Comparison of ENCODE assay signal across 8 cellular contexts in the genomic region with DNA sequence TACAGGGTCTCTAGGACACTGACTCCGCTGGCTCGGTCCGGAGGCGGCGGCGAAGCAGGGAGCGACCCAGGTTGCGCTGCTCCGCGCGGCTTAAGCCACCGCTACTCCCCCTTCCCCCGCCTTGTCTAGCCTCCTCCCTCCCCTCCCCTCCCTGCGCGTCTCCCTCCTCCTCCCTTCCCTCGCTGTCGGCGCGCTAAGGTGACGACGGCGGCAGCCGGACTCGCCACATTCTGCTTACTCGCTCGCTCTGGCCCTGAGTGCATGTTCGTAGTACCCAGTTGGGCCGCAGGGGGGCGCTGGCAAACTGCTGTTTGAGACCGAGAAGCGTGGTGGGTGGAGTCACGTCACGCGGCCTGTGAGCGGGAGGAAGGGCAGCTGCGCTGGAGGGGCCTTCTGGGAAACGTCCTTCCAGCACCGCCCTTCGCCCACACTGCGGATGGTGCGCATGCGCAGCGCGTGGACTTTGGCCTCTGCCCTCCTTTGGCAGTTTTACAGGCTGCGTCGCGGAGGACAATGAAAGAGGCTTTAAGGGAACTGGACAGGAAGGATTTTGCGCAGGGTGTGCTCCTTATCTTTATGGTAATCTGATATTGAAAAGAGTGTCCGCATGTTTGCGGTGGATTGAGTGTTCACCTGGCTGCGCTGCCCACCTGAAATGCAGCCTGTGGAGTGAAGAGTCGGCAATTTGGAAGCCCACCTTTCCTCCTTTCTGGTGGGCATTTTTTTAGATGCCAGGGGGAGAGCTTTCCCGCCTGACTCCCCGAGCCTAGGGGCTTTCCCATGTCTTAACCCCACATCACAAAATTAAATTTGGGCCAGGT. TPM values are rescaled to one million over a fixed set of nuclear protein-coding genes. Genes with fewer than 3 reads are reported as not detected.
DNase-seq lines count a peak whose midpoint lies in the region; ATAC-seq and TF ChIP-seq lines count a peak whose summit lies in the region.

A gene with protein sequence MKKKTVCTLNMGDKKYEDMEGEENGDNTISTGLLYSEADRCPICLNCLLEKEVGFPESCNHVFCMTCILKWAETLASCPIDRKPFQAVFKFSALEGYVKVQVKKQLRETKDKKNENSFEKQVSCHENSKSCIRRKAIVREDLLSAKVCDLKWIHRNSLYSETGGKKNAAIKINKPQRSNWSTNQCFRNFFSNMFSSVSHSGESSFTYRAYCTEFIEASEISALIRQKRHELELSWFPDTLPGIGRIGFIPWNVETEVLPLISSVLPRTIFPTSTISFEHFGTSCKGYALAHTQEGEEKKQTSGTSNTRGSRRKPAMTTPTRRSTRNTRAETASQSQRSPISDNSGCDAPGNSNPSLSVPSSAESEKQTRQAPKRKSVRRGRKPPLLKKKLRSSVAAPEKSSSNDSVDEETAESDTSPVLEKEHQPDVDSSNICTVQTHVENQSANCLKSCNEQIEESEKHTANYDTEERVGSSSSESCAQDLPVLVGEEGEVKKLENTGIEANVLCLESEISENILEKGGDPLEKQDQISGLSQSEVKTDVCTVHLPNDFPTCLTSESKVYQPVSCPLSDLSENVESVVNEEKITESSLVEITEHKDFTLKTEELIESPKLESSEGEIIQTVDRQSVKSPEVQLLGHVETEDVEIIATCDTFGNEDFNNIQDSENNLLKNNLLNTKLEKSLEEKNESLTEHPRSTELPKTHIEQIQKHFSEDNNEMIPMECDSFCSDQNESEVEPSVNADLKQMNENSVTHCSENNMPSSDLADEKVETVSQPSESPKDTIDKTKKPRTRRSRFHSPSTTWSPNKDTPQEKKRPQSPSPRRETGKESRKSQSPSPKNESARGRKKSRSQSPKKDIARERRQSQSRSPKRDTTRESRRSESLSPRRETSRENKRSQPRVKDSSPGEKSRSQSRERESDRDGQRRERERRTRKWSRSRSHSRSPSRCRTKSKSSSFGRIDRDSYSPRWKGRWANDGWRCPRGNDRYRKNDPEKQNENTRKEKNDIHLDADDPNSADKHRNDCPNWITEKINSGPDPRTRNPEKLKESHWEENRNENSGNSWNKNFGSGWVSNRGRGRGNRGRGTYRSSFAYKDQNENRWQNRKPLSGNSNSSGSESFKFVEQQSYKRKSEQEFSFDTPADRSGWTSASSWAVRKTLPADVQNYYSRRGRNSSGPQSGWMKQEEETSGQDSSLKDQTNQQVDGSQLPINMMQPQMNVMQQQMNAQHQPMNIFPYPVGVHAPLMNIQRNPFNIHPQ (N-terminal part only) (minus strand): TSS at position 107 of the 821 bp plus-strand sequence. CDS start 26,407 bp downstream, outside the sequence.

- H3K36me3 Mint-ChIP-seq in activated naive CD8-positive, alpha-beta T cell treated with anti-CD3 and anti-CD28 coated beads, Interleukin-2, amount 10 ng/mL, durations not matched to agents 7 days and 5 days: peaks cover 22% of the 10 kb centered on the region
- peaks cover 13% of the 10 kb centered on the region for H3K36me3 Mint-ChIP-seq in osteocyte (ENCODE audit: unreplicated experiment)

- H3F3A ChIP-seq in SU-DHL-6 (ENCODE audit: insufficient read depth): peaks cover 13% of the 10 kb centered on the region

- no peaks in the 10 kb centered on the region for H3K9me3 ChIP-seq in SU-DHL-6 (ENCODE audit: insufficient read depth, low read length)
- H3K9me3 ChIP-seq in thymus (ENCODE audit: control insufficient read depth): no peaks in the 10 kb centered on the region

- under 1% methylated on average over 54 of the region's 54 CpGs for WGBS in thymus

- TF ChIP-seq CTCF in GM12873 (IDR thresholded peaks at IDR 0.05; ENCODE audit: insufficient read depth, low read depth, low read length, missing control alignments) (peak; percentile 90), SU-DHL-6 (IDR thresholded peaks at IDR 0.05; ENCODE audit: insufficient read depth, low read length, poor library complexity, severe bottlenecking) (peak; percentile 96), osteocyte (IDR thresholded peaks at IDR 0.05) (peak; percentile 93)

- intact Hi-C loops in head of caudate nucleus (cut with DNase I): loop anchor here (2.0 to 10.0 kb wide), 3 partner anchors 164 to 382 kb away; a partner anchor contains a TSS

- H3K27me3 ChIP-seq in SU-DHL-6 (ENCODE audit: low read length): no peaks in the 10 kb centered on the region
- H3K27me3 ChIP-seq in thymus (ENCODE audit: control insufficient read depth, insufficient read depth): no peaks in the 10 kb centered on the region

- peak within 1 kb of the TSS; percentile 98 for H3K4me3 Mint-ChIP-seq in activated naive CD8-positive, alpha-beta T cell treated with anti-CD3 and anti-CD28 coated beads, Interleukin-2, amount 10 ng/mL, durations not matched to agents 7 days and 5 days
- peak within 1 kb of the TSS; percentile 90 for H3K4me3 Mint-ChIP-seq in osteocyte (ENCODE audit: unreplicated experiment)

- POLR2A ChIA-PET in activated naive CD8-positive, alpha-beta T cell treated with anti-CD3 and anti-CD28 coated beads, Interleukin-2, amount 10 ng/mL, durations not matched to agents 7 days and 5 days (lab: Charles Lee): interaction anchor here (0.5 to 4.5 kb wide), 21 partner anchors 13 to 1212 kb away, joined by 3 to 46 read pairs (median 3); a partner anchor contains a TSS

- no peaks in the 10 kb centered on the region for H3K9me3 Mint-ChIP-seq in activated naive CD8-positive, alpha-beta T cell treated with anti-CD3 and anti-CD28 coated beads, Interleukin-2, amount 10 ng/mL, durations not matched to agents 7 days and 5 days
- no peaks in the 10 kb centered on the region for H3K9me3 Mint-ChIP-seq in osteocyte (ENCODE audit: unreplicated experiment)

- no peaks in the 10 kb centered on the region for H3K9me2 ChIP-seq in SU-DHL-6 (replicated peaks; ENCODE audit: insufficient read depth, low read length)

- peak; percentile 72 for ATAC-seq in HG02759 (IDR thresholded peaks at IDR 0.05; ENCODE audit: unreplicated experiment)
- ATAC-seq in activated naive CD8-positive, alpha-beta T cell treated with anti-CD3 and anti-CD28 coated beads, Interleukin-2, amount 10 ng/mL, durations not matched to agents 7 days and 5 days (ENCODE audit: low read depth): peak; percentile 82

- peak within 1 kb of the TSS; percentile 99 for H3K4me2 ChIP-seq in SU-DHL-6 (ENCODE audit: low read depth, low read length, poor library complexity, severe bottlenecking)

- H3K4me1 ChIP-seq in thymus (ENCODE audit: control insufficient read depth, insufficient read depth, low read length): peaks cover 12% of the 10 kb centered on the region

- H3K4me3 ChIP-seq in SU-DHL-6 (ENCODE audit: insufficient read depth, low read length, poor library complexity, severe bottlenecking) (peak within 1 kb of the TSS; percentile 86), thymus (ENCODE audit: low read length) (peak within 1 kb of the TSS; percentile 90)

- H3K9ac ChIP-seq in SU-DHL-6 (ENCODE audit: low read length): peak within 1 kb of the TSS; percentile 97

- peak within 1 kb of the TSS; percentile 78 for H2AFZ ChIP-seq in SU-DHL-6 (ENCODE audit: low read depth, low read length, severe bottlenecking)

- peak within 1 kb of the TSS; percentile 89 for H3K27ac ChIP-seq in SU-DHL-6 (ENCODE audit: low read depth, low read length)
- peak within 1 kb of the TSS; percentile 99 for H3K27ac ChIP-seq in thymus (ENCODE audit: low read depth)

- peaks cover 40% of the 10 kb centered on the region for H3K4me1 Mint-ChIP-seq in activated naive CD8-positive, alpha-beta T cell treated with anti-CD3 and anti-CD28 coated beads, Interleukin-2, amount 10 ng/mL, durations not matched to agents 7 days and 5 days
- H3K4me1 Mint-ChIP-seq in osteocyte (ENCODE audit: unreplicated experiment): peaks cover 50% of the 10 kb centered on the region

- peak within 1 kb of the TSS; percentile 100 for H3K27ac Mint-ChIP-seq in activated naive CD8-positive, alpha-beta T cell treated with anti-CD3 and anti-CD28 coated beads, Interleukin-2, amount 10 ng/mL, durations not matched to agents 7 days and 5 days
- peak within 1 kb of the TSS; percentile 98 for H3K27ac Mint-ChIP-seq in osteocyte (ENCODE audit: unreplicated experiment)

- DNase-seq in NCI-H128 (lab: John Stamatoyannopoulos, UW; ENCODE audit: unreplicated experiment) (peak; percentile 100), head of caudate nucleus (peak; percentile 98 to 100 (median 100)), osteocyte (ENCODE audit: extremely low spot score, unreplicated experiment) (peak; percentile 100)
- DNase-seq in activated naive CD8-positive, alpha-beta T cell treated with anti-CD3 and anti-CD28 coated beads, Interleukin-2, amount 10 ng/mL, durations not matched to agents 7 days and 5 days: peak; percentile 100

- H4K20me1 ChIP-seq in SU-DHL-6 (ENCODE audit: low read depth, low read length): peaks cover 9% of the 10 kb centered on the region; the same call in 1 of the 2 replicates

- H3K27me3 Mint-ChIP-seq in activated naive CD8-positive, alpha-beta T cell treated with anti-CD3 and anti-CD28 coated beads, Interleukin-2, amount 10 ng/mL, durations not matched to agents 7 days and 5 days: peaks cover 5% of the 10 kb centered on the region
- no peaks in the 10 kb centered on the region for H3K27me3 Mint-ChIP-seq in osteocyte (ENCODE audit: unreplicated experiment)

- 0 out of 2 replicates have a peak, but pooled peaks cover 5% of the 10 kb centered on the region for H3K36me3 ChIP-seq in SU-DHL-6 (ENCODE audit: low read length)
- H3K36me3 ChIP-seq in thymus (ENCODE audit: control insufficient read depth, insufficient read depth): no peaks in the 10 kb centered on the region

- H3K79me2 ChIP-seq in SU-DHL-6 (ENCODE audit: insufficient read depth, low read length): peaks cover 46% of the 10 kb centered on the region

RNA-seq across cellular contexts. Expression of the gene that starts here (rescaled TPM):
- total RNA-seq in activated naive CD8-positive, alpha-beta T cell treated with anti-CD3 and anti-CD28 coated beads, Interleukin-2, amount 10 ng/mL, durations not matched to agents 7 days and 5 days: 100 to 1,000 TPM; 157 to 161 TPM
- total RNA-seq in osteocyte: 128 and 129 TPM in 2 replicates
- 42.9 TPM for polyA plus RNA-seq in thymus

Comparison
In these comparisons a context has a peak if more than half of its experiments do, and no peak if none do; other contexts are left out.
1. Peak in every context shown above with its lines: DNase-seq, ATAC-seq, H3K4me3 ChIP-seq and H3K27ac ChIP-seq.